1 cellular context compared by ENCODE assay signal in the genomic region with DNA sequence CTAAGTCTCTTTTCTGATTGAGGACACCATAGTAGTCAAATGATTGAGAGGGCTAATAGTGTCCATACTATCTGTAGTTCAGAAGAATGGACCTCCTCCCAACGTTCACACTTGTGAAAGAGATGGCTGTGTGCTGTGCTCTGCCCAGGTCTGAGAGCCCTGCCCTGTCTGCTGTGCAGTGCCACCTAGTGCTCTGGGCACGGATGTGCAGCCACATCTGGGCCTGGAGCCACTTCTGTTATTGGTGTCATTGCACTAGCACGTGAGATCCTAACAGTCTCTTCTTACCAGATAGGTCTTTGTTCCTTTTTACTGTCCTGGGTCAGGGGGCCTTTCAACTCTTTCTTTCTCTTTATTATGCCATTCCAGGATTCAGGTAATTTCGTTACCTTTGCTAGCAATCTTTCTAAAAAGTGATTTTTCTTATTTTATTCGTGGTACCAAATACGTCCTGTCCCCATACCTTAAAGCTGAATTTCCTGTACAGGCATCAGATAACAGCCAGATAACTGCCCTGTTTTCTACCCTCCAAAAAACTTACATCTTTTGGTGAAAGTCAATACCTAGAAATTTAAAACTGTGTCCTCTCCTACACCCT.
A peak's percentile ranks its signal among the peaks of the same experiment; 100 is the strongest.
TF ChIP-seq lines count a peak whose summit lies in the region.

No MANE protein-coding gene starts in this region.

TF ChIP-seq in WTC11, 78 proteins besides CTCF, POLR2A, EP300 and RAD21 (continued from another document):
- TF ChIP-seq, protein P1, sequence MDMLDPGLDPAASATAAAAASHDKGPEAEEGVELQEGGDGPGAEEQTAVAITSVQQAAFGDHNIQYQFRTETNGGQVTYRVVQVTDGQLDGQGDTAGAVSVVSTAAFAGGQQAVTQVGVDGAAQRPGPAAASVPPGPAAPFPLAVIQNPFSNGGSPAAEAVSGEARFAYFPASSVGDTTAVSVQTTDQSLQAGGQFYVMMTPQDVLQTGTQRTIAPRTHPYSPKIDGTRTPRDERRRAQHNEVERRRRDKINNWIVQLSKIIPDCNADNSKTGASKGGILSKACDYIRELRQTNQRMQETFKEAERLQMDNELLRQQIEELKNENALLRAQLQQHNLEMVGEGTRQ (CRISPR knock-in tag; IDR thresholded peaks at IDR 0.05): no peak
- no peak for TF ChIP-seq NR2C2 (CRISPR knock-in tag; IDR thresholded peaks at IDR 0.05)
- TF ChIP-seq ATF1 (CRISPR knock-in tag; IDR thresholded peaks at IDR 0.05): no peak
- no peak for TF ChIP-seq AFF4 (CRISPR knock-in tag; IDR thresholded peaks at IDR 0.05; ENCODE audit: borderline replicate concordance)
- 0 out of 2 replicates have a peak, but pooled peaks have one; percentile 32 for TF ChIP-seq TEAD1 (CRISPR knock-in tag; IDR thresholded peaks at IDR 0.05)
- TF ChIP-seq ZNF121 (CRISPR knock-in tag; IDR thresholded peaks at IDR 0.05): no peak
